14 cellular contexts compared by ENCODE assay signal in the genomic region with DNA sequence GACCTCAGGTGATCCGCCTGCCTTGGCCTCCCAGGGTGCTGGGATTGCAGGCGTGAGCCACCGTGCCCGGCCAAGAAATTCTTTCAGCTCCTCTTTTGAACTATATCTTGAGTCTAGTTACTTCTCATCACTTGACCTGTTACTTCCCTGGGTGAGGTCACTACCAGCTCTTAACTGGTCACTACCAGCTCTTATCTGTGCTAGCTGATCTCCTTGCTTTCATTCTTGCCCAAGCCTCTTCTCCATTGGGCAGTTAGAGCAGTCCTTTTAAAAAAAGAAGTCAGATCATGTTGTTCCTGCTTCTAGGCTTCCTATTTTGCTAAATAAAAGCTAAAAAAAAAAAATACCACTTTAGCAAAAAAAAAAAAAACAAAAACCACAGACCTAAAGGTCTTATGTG.
DNase-seq lines count a peak whose midpoint lies in the region; ATAC-seq and TF ChIP-seq lines count a peak whose summit lies in the region.
"Had no signal": no experiment of that assay in that cellular context is flagged by ENCODE, and none has a peak within 500 bp of the region (broad histone marks: within the 10 kb centered on the region; RNA-seq: fewer than 3 reads in every experiment).

No MANE protein-coding gene starts in this region.

- intact Hi-C loops in natural killer cell (cut with micrococcal nuclease): loop anchor here (5.0 kb wide), 1 partner anchor 959 kb away; no protein-coding TSS in a partner anchor

- no peaks in the 10 kb centered on the region for H3K9me3 Mint-ChIP-seq in natural killer cell

- TF ChIP-seq CTCF in natural killer cell (IDR thresholded peaks at IDR 0.05): no peak

- H3K36me3 Mint-ChIP-seq in natural killer cell: no peaks in the 10 kb centered on the region

- peak overlapping the region in 1 of 2 donors; percentile 35 for H3K27ac Mint-ChIP-seq in natural killer cell

- peak overlapping the region; percentile 32 for H3K4me3 Mint-ChIP-seq in natural killer cell

- TF ChIP-seq POLR2A in erythroblast (IDR thresholded peaks at IDR 0.05; ENCODE audit: low read length): no peak

- H3K27me3 Mint-ChIP-seq in natural killer cell (ENCODE audit: low read depth in 2 of 2): peaks cover 0 to 2% of the 10 kb centered on the region in 2 donors

- DNase-seq in Ammon's horn (ENCODE audit: low spot score) (peak; percentile 24), OCI-M1 (lab: John Stamatoyannopoulos, UW) (peak; percentile 79), erythroblast (lab: John Stamatoyannopoulos, UW) (peak; percentile 30 to 43), natural killer cell (no peak), SHP77 (lab: John Stamatoyannopoulos, UW) (no peak), cerebellar nuclear complex (lab: John Stamatoyannopoulos, UW) (no peak)
- no peak for DNase-seq in stimulated activated CD4-positive, alpha-beta T cell treated with anti-CD3 and anti-CD28 coated beads, Interleukin-15, amount 100 ng/mL, for 24 hours
- DNase-seq: DMS79, NCI-H1105, NCI-H187, NCI-H82, RPMI8226 had no signal

- peaks cover 40 to 43% of the 10 kb centered on the region in 2 donors for H3K4me1 Mint-ChIP-seq in natural killer cell

- peak in 1 of 3 donors; percentile 71 for ATAC-seq in natural killer cell
- no peak for ATAC-seq in GM19328 (IDR thresholded peaks at IDR 0.05; ENCODE audit: unreplicated experiment)
- ATAC-seq: HCT116 had no signal

Comparison
In these comparisons a context has a peak if more than half of its experiments do, and no peak if none do; other contexts are left out.
1. DNase-seq: peak in Ammon's horn (single experiment), OCI-M1 (single experiment) and erythroblast (2 of 2); none in natural killer cell (single experiment), SHP77 (0 of 2), stimulated activated CD4-positive, alpha-beta T cell treated with anti-CD3 and anti-CD28 coated beads, Interleukin-15, amount 100 ng/mL, for 24 hours (single experiment) and cerebellar nuclear complex (0 of 2).